Comparison of ENCODE assay signal across 9 cellular contexts in the genomic region with DNA sequence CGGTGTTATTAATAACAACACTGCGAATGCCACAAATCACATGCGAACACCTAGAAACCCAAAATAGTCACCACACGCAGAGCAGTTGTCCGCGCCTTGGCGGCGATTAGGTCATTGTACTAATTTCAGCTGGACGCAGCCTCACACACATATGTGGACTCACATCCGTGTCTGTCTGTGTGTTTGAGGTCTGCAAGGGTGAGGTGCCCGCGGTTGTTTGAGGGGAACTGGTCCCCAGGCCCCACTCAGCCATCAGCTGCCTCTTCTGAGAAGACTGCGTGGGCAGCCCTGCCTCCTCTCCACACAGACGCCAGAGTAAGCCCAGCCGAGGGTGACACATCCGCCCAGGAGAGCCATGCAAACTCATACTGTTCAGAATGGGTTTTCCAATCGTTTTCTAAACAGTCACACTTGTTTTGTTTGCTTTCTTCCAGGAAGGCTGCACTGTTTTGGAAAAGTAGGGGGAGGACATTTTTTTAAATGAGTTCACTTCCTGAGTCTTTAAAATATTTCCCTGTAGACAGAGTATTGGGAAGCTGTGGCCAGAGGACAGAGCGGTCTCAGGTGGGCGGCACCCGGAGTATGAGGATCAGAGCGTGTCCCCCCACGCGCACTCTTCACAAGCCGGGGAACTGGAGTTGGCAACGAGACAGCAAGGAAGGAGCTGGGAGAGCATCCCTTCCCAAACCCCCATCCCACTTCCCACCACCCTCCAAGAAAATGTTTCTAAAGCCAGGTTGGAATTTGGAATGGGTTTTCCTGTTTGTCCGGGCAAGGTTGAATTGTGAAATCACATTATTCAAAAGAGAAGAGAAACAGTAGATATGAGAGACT. TPM values are rescaled to one million over a fixed set of nuclear protein-coding genes. Genes with fewer than 3 reads are reported as not detected.
DNase-seq lines count a peak whose midpoint lies in the region; ATAC-seq, FAIRE-seq and TF ChIP-seq lines count a peak whose summit lies in the region.
"Had no signal": no experiment of that assay in that cellular context is flagged by ENCODE, and none has a peak within 500 bp of the region (broad histone marks: within the 10 kb centered on the region; RNA-seq: fewer than 3 reads in every experiment).

No MANE protein-coding gene starts in this region.

- H3K4me1 ChIP-seq in Peyer's patch (peaks cover 7 to 62% (median 18%) of the 10 kb centered on the region in 4 donors), right cardiac atrium (ENCODE audit: control insufficient read depth, insufficient read depth, low read length) (peaks cover 32% of the 10 kb centered on the region), small intestine (ENCODE audit: control insufficient read depth in 2 of 2, insufficient read depth in 1 of 2, low read depth in 1 of 2, low read length in 1 of 2) (peaks cover 2 to 21% of the 10 kb centered on the region in 2 donors)

- TF ChIP-seq CTCF in Peyer's patch (IDR thresholded peaks at IDR 0.05), result no peak

- H3K36me3 ChIP-seq in Peyer's patch (no peaks in the 10 kb centered on the region), small intestine (ENCODE audit: control insufficient read depth in 2 of 2, insufficient read depth in 2 of 2, low read length in 2 of 2) (no peaks in the 10 kb centered on the region)

- H3K4me3 ChIP-seq in Peyer's patch (peak overlapping the region in 3 of 4 donors; percentile 9 to 35 (median 29)), right cardiac atrium (ENCODE audit: low read length) (no peak overlapping the region), small intestine (ENCODE audit: low read depth in 1 of 2, low read length in 2 of 2) (no peak overlapping the region)

- H3K27ac ChIP-seq in Peyer's patch (peak overlapping the region; percentile 66 to 92 (median 74)), right cardiac atrium (ENCODE audit: low read length) (peak overlapping the region; percentile 100), small intestine (ENCODE audit: low read depth in 1 of 2, low read length in 1 of 2) (peak overlapping the region; percentile 93 to 96)

- H3K9me3 Mint-ChIP-seq in activated naive CD4-positive, alpha-beta T cell treated with anti-CD3 and anti-CD28 coated beads, Interleukin-2, amount 50 U/mL, for 72 hours, result no peaks in the 10 kb centered on the region

- no peak for TF ChIP-seq POLR2A in Peyer's patch (IDR thresholded peaks at IDR 0.05)

- H3K9me3 ChIP-seq in Peyer's patch, result no peaks in the 10 kb centered on the region
- no peaks in the 10 kb centered on the region for H3K9me3 ChIP-seq in right cardiac atrium (ENCODE audit: control insufficient read depth, low read length)
- no peaks in the 10 kb centered on the region for H3K9me3 ChIP-seq in small intestine (ENCODE audit: control insufficient read depth, low read depth)

- H3K27me3 ChIP-seq in Peyer's patch, result no peaks in the 10 kb centered on the region
- H3K27me3 ChIP-seq in right cardiac atrium (ENCODE audit: control insufficient read depth, insufficient read depth), result no peaks in the 10 kb centered on the region
- H3K27me3 ChIP-seq in small intestine (ENCODE audit: control insufficient read depth in 2 of 2, insufficient read depth in 2 of 2, low read length in 2 of 2), result no peaks in the 10 kb centered on the region

- no peak for FAIRE-seq in small intestine (lab: Jason Lieb, UNC)

- WGBS in right cardiac atrium, result 28% methylated on average over 26 of the region's 26 CpGs
- 42 to 65% (median 46%) methylated on average over 26 of the region's 26 CpGs for WGBS in small intestine, 3 donors

- peak; percentile 36 for DNase-seq in NCI-H2107 treated with DMSO at 0.1 percent for 48 hours (lab: John Stamatoyannopoulos, UW; ENCODE audit: unreplicated experiment)
- no peak for DNase-seq in NCI-H2107 (lab: John Stamatoyannopoulos, UW)
- peak in 2 of 3 donors; percentile 77 to 80 for DNase-seq in Peyer's patch
- DNase-seq in activated naive CD4-positive, alpha-beta T cell treated with anti-CD3 and anti-CD28 coated beads, Interleukin-2, amount 50 U/mL, for 72 hours (ENCODE audit: low spot score in 2 of 2), result peak; percentile 64 to 73
- DNase-seq in right cardiac atrium, result peak; percentile 79 to 89 (median 89)
- DNase-seq in small intestine, result peak; percentile 37
- DNase-seq in COLO829 (ENCODE audit: low spot score), result no peak
- DNase-seq: DND-41 had no signal

- intact Hi-C loops in right cardiac atrium (cut with DNase I), result loop anchor here (5.0 to 10.0 kb wide), 9 partner anchors 83 to 468 kb away; no protein-coding TSS in a partner anchor

- H3K27ac Mint-ChIP-seq in activated naive CD4-positive, alpha-beta T cell treated with anti-CD3 and anti-CD28 coated beads, Interleukin-2, amount 50 U/mL, for 72 hours, result peak overlapping the region; percentile 87 to 98

- H3K36me3 Mint-ChIP-seq in activated naive CD4-positive, alpha-beta T cell treated with anti-CD3 and anti-CD28 coated beads, Interleukin-2, amount 50 U/mL, for 72 hours, result peaks cover 0 to 15% of the 10 kb centered on the region in 2 donors

- ATAC-seq in HG02943 (IDR thresholded peaks at IDR 0.05; ENCODE audit: low read depth, unreplicated experiment) (peak; percentile 67), right cardiac atrium (peak; percentile 77 to 86)
- ATAC-seq in activated naive CD4-positive, alpha-beta T cell treated with anti-CD3 and anti-CD28 coated beads, Interleukin-2, amount 50 U/mL, for 72 hours, result peak; percentile 69 to 70

RNA-seq across cellular contexts. Expression of a gene that starts 53.3 kb away (rescaled TPM):
- total RNA-seq in Peyer's patch (10 to 100 TPM; 38.0 to 44.3 (median 42.8) TPM), right cardiac atrium (100 to 1,000 TPM in 1 of 4 donors, 10 to 100 TPM in 3; 88.1 to 110 (median 96.4) TPM)
- 100 to 1,000 TPM; 144 to 147 TPM for total RNA-seq in activated naive CD4-positive, alpha-beta T cell treated with anti-CD3 and anti-CD28 coated beads, Interleukin-2, amount 50 U/mL, for 72 hours
- polyA plus RNA-seq in right cardiac atrium (66.3 TPM), small intestine (10 to 100 TPM; 44.1 to 91.6 (median 61.6) TPM)

Comparison
In these comparisons a context has a peak if more than half of its experiments do, and no peak if none do; other contexts are left out.
1. DNase-seq: peak in NCI-H2107 treated with DMSO at 0.1 percent for 48 hours (single experiment), Peyer's patch (2 of 3), activated naive CD4-positive, alpha-beta T cell treated with anti-CD3 and anti-CD28 coated beads, Interleukin-2, amount 50 U/mL, for 72 hours (2 of 2), right cardiac atrium (3 of 3) and small intestine (single experiment); none in NCI-H2107 (single experiment) and COLO829 (single experiment).
2. H3K4me3 ChIP-seq: peak in Peyer's patch (3 of 4); none in right cardiac atrium (single experiment) and small intestine (0 of 2).
3. Peak in every context shown above with its lines, with median percentiles within 50 percentile points of each other: ATAC-seq and H3K27ac ChIP-seq.